ENCODE assay signal across 14 cellular contexts in the genomic region with DNA sequence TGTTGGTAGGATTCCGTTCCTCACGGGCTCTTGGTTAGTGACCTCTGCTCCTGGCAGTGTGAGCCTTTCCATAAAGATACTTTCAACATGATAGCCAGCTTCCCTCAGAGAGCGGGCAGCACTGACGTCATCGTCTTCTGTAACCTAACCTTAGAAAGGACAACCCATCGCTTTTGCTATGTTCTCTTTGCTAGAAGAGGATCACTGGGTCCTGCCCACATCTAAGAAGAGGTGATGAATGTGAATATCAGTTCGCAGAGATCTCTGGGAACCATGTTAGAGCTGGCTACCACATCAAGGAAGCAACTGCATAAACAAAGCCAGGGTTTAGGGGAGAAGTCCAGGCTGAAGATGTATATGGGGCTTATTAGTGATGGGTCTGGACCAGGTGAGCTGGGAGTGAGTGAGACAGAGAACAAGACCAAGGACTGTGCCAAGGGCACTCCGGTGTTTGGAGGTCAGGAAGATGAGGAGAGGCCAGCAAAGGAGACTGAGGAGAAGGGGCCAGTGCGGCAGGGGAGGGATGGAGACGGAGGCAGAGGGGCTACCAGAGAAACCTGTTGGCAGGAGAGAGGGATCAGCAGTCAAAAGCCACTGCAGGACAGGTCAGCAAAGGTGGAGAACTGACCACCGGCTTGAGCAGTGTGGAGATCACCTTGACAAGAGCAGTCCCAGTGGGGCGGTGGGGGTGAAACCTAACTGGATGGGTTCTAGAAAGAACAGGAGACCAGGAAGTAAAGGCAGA. TPM values are rescaled to one million over a fixed set of nuclear protein-coding genes. Genes with fewer than 3 reads are reported as not detected.
DNase-seq lines count a peak whose midpoint lies in the region; ATAC-seq and TF ChIP-seq lines count a peak whose summit lies in the region.
"Had no signal": no experiment of that assay in that cellular context is flagged by ENCODE, and none has a peak within 500 bp of the region (broad histone marks: within the 10 kb centered on the region; RNA-seq: fewer than 3 reads in every experiment).

No MANE protein-coding gene starts in this region.

- H3K36me3 Mint-ChIP-seq in endodermal cell (ENCODE audit: low read depth), result no peaks in the 10 kb centered on the region
- H3K36me3 Mint-ChIP-seq: type B pancreatic cell had no signal

- no peak overlapping the region for H3K4me3 Mint-ChIP-seq in endodermal cell
- H3K4me3 Mint-ChIP-seq: activated B cell treated with CpG ODN at 0.5 μM for 24 hours, H9, nephron progenitor cell, type B pancreatic cell had no signal

- no peaks in the 10 kb centered on the region for H3K27me3 Mint-ChIP-seq in endodermal cell (ENCODE audit: insufficient read depth)
- H3K27me3 Mint-ChIP-seq: activated B cell treated with CpG ODN at 0.5 μM for 24 hours had no signal

- H3K9ac ChIP-seq in endodermal cell (ENCODE audit: extremely low read depth, low read length, poor library complexity, severe bottlenecking), result no peak overlapping the region

- intact Hi-C loops in posterior cingulate gyrus (cut with DNase I), result loop anchor here (1.0 kb wide), 1 partner anchor 191 kb away; no protein-coding TSS in a partner anchor

- no peaks in the 10 kb centered on the region for H3K36me3 ChIP-seq in endodermal cell (ENCODE audit: control insufficient read depth, insufficient read depth, low read length)
- H3K36me3 ChIP-seq: sigmoid colon had no signal

- H3K27ac Mint-ChIP-seq in endodermal cell, result no peak overlapping the region
- H3K27ac Mint-ChIP-seq: nephron progenitor cell, type B pancreatic cell had no signal

- no peaks in the 10 kb centered on the region for H3K4me1 ChIP-seq in endodermal cell (ENCODE audit: control insufficient read depth, insufficient read depth, low read length)

- no peaks in the 10 kb centered on the region for H3K27me3 ChIP-seq in endodermal cell (ENCODE audit: control insufficient read depth, insufficient read depth, low read length, poor library complexity, severe bottlenecking)
- H3K27me3 ChIP-seq: sigmoid colon had no signal

- WGBS in endodermal cell (ENCODE audit: insufficient coverage in 1 of 2, insufficient read length in 1 of 2), 2 experiments, result 91 to 92% methylated on average over 11 to 12 of the region's 12 CpGs

- no peak for ATAC-seq in SK-N-SH treated with all-trans-retinoic acid at 6 μM for 48 hours

- TF ChIP-seq CTCF in endodermal cell (conservative IDR thresholded peaks at IDR 0.05), result no peak

- no peaks in the 10 kb centered on the region for H3K9me3 ChIP-seq in endodermal cell (ENCODE audit: control insufficient read depth, low read length)
- H3K9me3 ChIP-seq: sigmoid colon had no signal

- no peak overlapping the region for H3K27ac ChIP-seq in endodermal cell (ENCODE audit: low read depth, low read length)
- H3K27ac ChIP-seq: sigmoid colon had no signal

- peaks cover 1% of the 10 kb centered on the region for H3K4me1 Mint-ChIP-seq in endodermal cell

- no peak overlapping the region for H3K4me3 ChIP-seq in endodermal cell (ENCODE audit: low read length)
- H3K4me3 ChIP-seq: sigmoid colon had no signal

- H3K9me3 Mint-ChIP-seq in endodermal cell, result no peaks in the 10 kb centered on the region
- H3K9me3 Mint-ChIP-seq: activated B cell treated with CpG ODN at 0.5 μM for 24 hours, nephron progenitor cell, type B pancreatic cell had no signal

- peak; percentile 55 for DNase-seq in stimulated activated CD4-positive, alpha-beta T cell treated with anti-CD3 and anti-CD28 coated beads, Interleukin-1b, Interleukin-23, amount 100 ng/mL, for 48 hours
- no peak for DNase-seq in stimulated activated CD4-positive, alpha-beta T cell treated with anti-CD3 and anti-CD28 coated beads, Interleukin-12 subunit alpha, Interleukin-12 subunit beta, amount 100 ng/mL, for 4 hours
- DNase-seq in activated T-cell treated with anti-CD3 and anti-CD28 coated beads, Interleukin-2, amount 50 U/mL, for 48 hours, result peak; percentile 64 to 65
- DNase-seq in endodermal cell, result peak; percentile 38
- DNase-seq in NCI-H69 (lab: John Stamatoyannopoulos, UW), result no peak
- no peak for DNase-seq in posterior cingulate gyrus
- no peak for DNase-seq in retina
- DNase-seq: activated B cell treated with CpG ODN at 0.5 μM for 24 hours had no signal

TF ChIP-seq in SK-N-SH treated with all-trans-retinoic acid at 6 μM for 48 hours, 23 proteins besides CTCF, POLR2A, EP300 and RAD21:
- TF ChIP-seq, protein P1, sequence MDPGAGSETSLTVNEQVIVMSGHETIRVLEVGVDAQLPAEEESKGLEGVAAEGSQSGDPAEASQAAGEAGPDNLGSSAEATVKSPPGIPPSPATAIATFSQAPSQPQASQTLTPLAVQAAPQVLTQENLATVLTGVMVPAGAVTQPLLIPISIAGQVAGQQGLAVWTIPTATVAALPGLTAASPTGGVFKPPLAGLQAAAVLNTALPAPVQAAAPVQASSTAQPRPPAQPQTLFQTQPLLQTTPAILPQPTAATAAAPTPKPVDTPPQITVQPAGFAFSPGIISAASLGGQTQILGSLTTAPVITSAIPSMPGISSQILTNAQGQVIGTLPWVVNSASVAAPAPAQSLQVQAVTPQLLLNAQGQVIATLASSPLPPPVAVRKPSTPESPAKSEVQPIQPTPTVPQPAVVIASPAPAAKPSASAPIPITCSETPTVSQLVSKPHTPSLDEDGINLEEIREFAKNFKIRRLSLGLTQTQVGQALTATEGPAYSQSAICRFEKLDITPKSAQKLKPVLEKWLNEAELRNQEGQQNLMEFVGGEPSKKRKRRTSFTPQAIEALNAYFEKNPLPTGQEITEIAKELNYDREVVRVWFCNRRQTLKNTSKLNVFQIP (CRISPR knock-in tag; IDR thresholded peaks at IDR 0.05; ENCODE audit: borderline replicate concordance, low read depth), result no peak
- TF ChIP-seq ESRRG (CRISPR knock-in tag; IDR thresholded peaks at IDR 0.05) (no peak), ZNF565 (CRISPR knock-in tag; conservative IDR thresholded peaks at IDR 0.05; ENCODE audit: low read depth) (no peak), RARB (CRISPR knock-in tag; IDR thresholded peaks at IDR 0.05) (no peak), CSDC2 (CRISPR knock-in tag; IDR thresholded peaks at IDR 0.05) (no peak), GLIS3 (CRISPR knock-in tag; IDR thresholded peaks at IDR 0.05) (no peak)

RNA-seq across cellular contexts. Expression of a gene that starts 39.7 kb away (rescaled TPM):
- 10 to 100 TPM; 43.9 to 65.3 TPM for total RNA-seq in endodermal cell
- 46.6 TPM for polyA plus RNA-seq in endodermal cell (2013, experiment 1 of 2)
- polyA plus RNA-seq in endodermal cell (2013, experiment 2 of 2), result 45.2 TPM

RNA-seq across cellular contexts. Expression of a gene that starts 47.9 kb away (rescaled TPM):
- 10 to 100 TPM; 13.8 to 20.1 TPM for total RNA-seq in endodermal cell
- polyA plus RNA-seq in endodermal cell (2013, experiment 1 of 2), result 13.9 TPM
- polyA plus RNA-seq in endodermal cell (2013, experiment 2 of 2), result 13.1 TPM

RNA-seq across cellular contexts. Expression of a gene that starts 48.3 kb away (rescaled TPM):
- total RNA-seq in endodermal cell, result 1 to 10 TPM in 1 of 2 donors, under 1 TPM in 1; 0.95 to 1.6 TPM
- polyA plus RNA-seq in endodermal cell (2013, experiment 1 of 2), result 0.43 TPM
- polyA plus RNA-seq in endodermal cell (2013, experiment 2 of 2), result 0.41 TPM
- total RNA-seq: left lobe of liver had no signal

Comparison
In these comparisons a context has a peak if more than half of its experiments do, and no peak if none do; other contexts are left out.
1. DNase-seq: peak in stimulated activated CD4-positive, alpha-beta T cell treated with anti-CD3 and anti-CD28 coated beads, Interleukin-1b, Interleukin-23, amount 100 ng/mL, for 48 hours (single experiment), activated T-cell treated with anti-CD3 and anti-CD28 coated beads, Interleukin-2, amount 50 U/mL, for 48 hours (2 of 2) and endodermal cell (single experiment); none in stimulated activated CD4-positive, alpha-beta T cell treated with anti-CD3 and anti-CD28 coated beads, Interleukin-12 subunit alpha, Interleukin-12 subunit beta, amount 100 ng/mL, for 4 hours (single experiment), NCI-H69 (single experiment), posterior cingulate gyrus (0 of 10) and retina (single experiment).